In genomic region chr14:93540235-93540634, GRCh38 we compare ENCODE assay signal across 8 cellular contexts.
"Had no signal": no experiment of that assay in that cellular context is flagged by ENCODE, and none has a peak within 500 bp of the region (broad histone marks: within the 10 kb centered on the region; RNA-seq: fewer than 3 reads in every experiment).

No MANE protein-coding gene starts in this region.

- FAIRE-seq: H54, HTR-8/SVneo had no signal

- H3K4me3 ChIP-seq: GM23248 had no signal

- H3K9ac ChIP-seq: GM23248 had no signal

- H3K4me1 Mint-ChIP-seq: IgD-negative memory B cell had no signal

- H3K27me3 Mint-ChIP-seq: IgD-negative memory B cell had no signal

- DNase-seq: GM23248, GOT3, H9, HCEC 1CT, KG1 had no signal

- H3K9me3 Mint-ChIP-seq: H9, IgD-negative memory B cell had no signal

- H2AFZ ChIP-seq: GM23248 had no signal

- H3K27ac Mint-ChIP-seq: H9, IgD-negative memory B cell had no signal

- H3K27ac ChIP-seq: GM23248 had no signal

- H3K4me3 Mint-ChIP-seq: H9, IgD-negative memory B cell had no signal
